Comparison of ENCODE assay signal across 29 cellular contexts in genomic region chr6:165782812-165783211, GRCh38.
"Had no signal": no experiment of that assay in that cellular context is flagged by ENCODE, and none has a peak within 500 bp of the region (broad histone marks: within the 10 kb centered on the region; RNA-seq: fewer than 3 reads in every experiment).

No MANE protein-coding gene starts in this region.

- H3K27ac Mint-ChIP-seq: activated CD4-positive, alpha-beta memory T cell treated with anti-CD3 and anti-CD28 coated beads, Interleukin-2, amount 10 ng/mL, durations not matched to agents 7 days and 5 days; activated CD4-positive, alpha-beta T cell treated with anti-CD3 and anti-CD28 coated beads, Interleukin-2, amount 10 ng/mL, durations not matched to agents 7 days and 5 days; activated naive CD8-positive, alpha-beta T cell; activated T-cell treated with anti-CD3 and anti-CD28 coated beads, Interleukin-2, amount 50 U/mL, for 24 hours; activated T-helper 1 cell treated with anti-CD3 and anti-CD28 coated beads, Interleukin-12 subunit alpha, Interleukin-12 subunit beta, Interleukin-2, Interleukin-4 antibody, amounts not matched to agents 30 ng/mL and 10 ng/mL and 1 ng/mL, durations not matched to agents 14 hours and 24 hours and 36 hours had no signal

- H3K4me3 Mint-ChIP-seq: activated CD4-positive, alpha-beta memory T cell treated with anti-CD3 and anti-CD28 coated beads, Interleukin-2, amount 10 ng/mL, durations not matched to agents 7 days and 5 days; activated CD4-positive, alpha-beta T cell treated with anti-CD3 and anti-CD28 coated beads, Interleukin-2, amount 10 ng/mL, durations not matched to agents 7 days and 5 days; activated naive CD8-positive, alpha-beta T cell; activated T-cell treated with anti-CD3 and anti-CD28 coated beads, Interleukin-2, amount 50 U/mL, for 24 hours; activated T-helper 1 cell treated with anti-CD3 and anti-CD28 coated beads, Interleukin-12 subunit alpha, Interleukin-12 subunit beta, Interleukin-2, Interleukin-4 antibody, amounts not matched to agents 30 ng/mL and 10 ng/mL and 1 ng/mL, durations not matched to agents 14 hours and 24 hours and 36 hours had no signal

- H3K4me1 Mint-ChIP-seq: activated CD4-positive, alpha-beta memory T cell treated with anti-CD3 and anti-CD28 coated beads, Interleukin-2, amount 10 ng/mL, durations not matched to agents 7 days and 5 days; activated CD4-positive, alpha-beta T cell treated with anti-CD3 and anti-CD28 coated beads, Interleukin-2, amount 10 ng/mL, durations not matched to agents 7 days and 5 days had no signal

- H3K36me3 ChIP-seq: brain microvascular endothelial cell had no signal

- H3K9me3 Mint-ChIP-seq: activated CD4-positive, alpha-beta memory T cell treated with anti-CD3 and anti-CD28 coated beads, Interleukin-2, amount 10 ng/mL, durations not matched to agents 7 days and 5 days; activated CD4-positive, alpha-beta T cell treated with anti-CD3 and anti-CD28 coated beads, Interleukin-2, amount 10 ng/mL, durations not matched to agents 7 days and 5 days; activated T-cell treated with anti-CD3 and anti-CD28 coated beads, Interleukin-2, amount 50 U/mL, for 24 hours; activated T-helper 1 cell treated with anti-CD3 and anti-CD28 coated beads, Interleukin-12 subunit alpha, Interleukin-12 subunit beta, Interleukin-2, Interleukin-4 antibody, amounts not matched to agents 30 ng/mL and 10 ng/mL and 1 ng/mL, durations not matched to agents 14 hours and 24 hours and 36 hours had no signal

- H3K36me3 Mint-ChIP-seq: activated naive CD8-positive, alpha-beta T cell had no signal

- H3K27me3 ChIP-seq: brain microvascular endothelial cell had no signal

- DNase-seq: activated CD4-positive, alpha-beta memory T cell treated with anti-CD3 and anti-CD28 coated beads, Interleukin-2, amount 10 ng/mL, durations not matched to agents 7 days and 5 days; activated CD4-positive, alpha-beta T cell treated with anti-CD3 and anti-CD28 coated beads for 1 hour; activated CD4-positive, alpha-beta T cell treated with anti-CD3 and anti-CD28 coated beads for 4 hours; activated CD4-positive, alpha-beta T cell treated with anti-CD3 and anti-CD28 coated beads, Interleukin-2, amount 10 ng/mL, durations not matched to agents 7 days and 5 days; activated CD4-positive, alpha-beta T cell treated with anti-CD3 and anti-CD28 coated beads, Interleukin-2, amount 50 U/mL, for 4 hours; activated CD4-positive, CD25-positive, alpha-beta regulatory T cell; activated CD8-positive, alpha-beta memory T cell treated with anti-CD3 and anti-CD28 coated beads, Interleukin-2, amount 50 U/mL, for 48 hours; activated gamma-delta T cell; activated naive CD4-positive, alpha-beta T cell treated with anti-CD3 and anti-CD28 coated beads, Interleukin-2, amount 50 U/mL, for 16 hours; activated naive CD4-positive, alpha-beta T cell treated with Interleukin-2 at 50 U/mL for 16 hours; activated T-cell treated with anti-CD3 and anti-CD28 coated beads for 4 hours; activated T-cell treated with anti-CD3 and anti-CD28 coated beads, Interleukin-2, amount 50 U/mL, for 24 hours; amniotic stem cell; anterior cingulate cortex; brain microvascular endothelial cell; caudate nucleus; cortex of kidney; dermis blood vessel endothelial cell; effector CD4-positive, alpha-beta T cell; foreskin fibroblast; head of caudate nucleus had no signal

- H3K27ac ChIP-seq: brain microvascular endothelial cell, epithelial cell of prostate had no signal

- FAIRE-seq: astrocyte, colon, endometrium, endothelial cell of umbilical vein, frontal cortex had no signal

- H3K27me3 Mint-ChIP-seq: activated CD4-positive, alpha-beta memory T cell treated with anti-CD3 and anti-CD28 coated beads, Interleukin-2, amount 10 ng/mL, durations not matched to agents 7 days and 5 days; activated CD4-positive, alpha-beta T cell treated with anti-CD3 and anti-CD28 coated beads, Interleukin-2, amount 10 ng/mL, durations not matched to agents 7 days and 5 days had no signal
